ENCODE assay signal across 8 cellular contexts in the genomic region with DNA sequence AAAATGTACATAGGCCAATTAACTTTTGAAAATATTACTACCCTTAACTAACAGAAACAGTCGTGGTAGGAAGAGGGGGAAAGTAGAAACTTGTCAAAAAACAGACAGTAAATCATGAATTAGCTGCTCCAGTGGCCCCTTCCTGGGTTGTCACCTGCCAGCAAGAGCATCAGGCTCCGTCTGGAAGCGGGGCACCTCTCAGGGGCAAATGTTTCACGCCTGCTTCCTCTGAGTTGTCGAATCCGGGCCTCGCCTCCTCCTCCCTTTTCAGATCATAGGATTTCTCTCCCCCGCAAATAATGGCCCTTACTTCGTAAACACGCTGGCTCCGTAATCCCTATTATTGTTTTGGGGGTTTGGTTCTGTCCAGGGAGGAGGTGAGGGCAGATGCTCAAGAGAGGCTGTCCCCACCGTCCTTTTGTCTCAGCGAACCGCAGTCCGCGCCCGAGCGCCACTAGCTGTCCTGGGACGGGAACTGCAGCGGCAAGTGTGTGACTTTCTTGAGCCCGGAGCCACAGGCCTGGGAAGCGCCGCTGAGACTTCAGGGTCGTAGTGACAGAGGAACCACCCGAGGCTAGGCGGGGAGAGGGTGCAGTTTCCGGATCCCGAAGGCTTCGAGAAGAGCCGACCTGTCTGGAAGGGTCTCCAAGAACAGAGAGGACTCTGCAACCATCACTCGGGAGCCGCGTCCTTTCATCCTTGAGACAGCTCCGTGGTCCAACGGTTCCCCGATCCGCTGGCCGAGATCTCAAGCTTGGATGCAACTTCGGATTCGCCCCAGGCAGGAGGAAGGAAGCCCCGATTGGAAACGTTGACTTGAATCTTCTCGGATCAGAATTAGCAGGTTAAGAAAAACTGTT.
A peak's percentile ranks its signal among the peaks of the same experiment; 100 is the strongest.
DNase-seq lines count a peak whose midpoint lies in the region; ATAC-seq and TF ChIP-seq lines count a peak whose summit lies in the region.

No MANE protein-coding gene starts in this region.

- H3K27ac ChIP-seq in HUES48 (ENCODE audit: low read depth, low read length) (no peak overlapping the region), esophagus muscularis mucosa (replicated peaks in 1 of 4) (peak overlapping the region; percentile 32 to 59 (median 44))

- no peaks in the 10 kb centered on the region for H3K36me3 ChIP-seq in HUES48 (ENCODE audit: control insufficient read depth, insufficient read depth, low read length)
- H3K36me3 ChIP-seq in esophagus muscularis mucosa: no peaks in the 10 kb centered on the region

- ATAC-seq in GM21515 (IDR thresholded peaks at IDR 0.05; ENCODE audit: unreplicated experiment): peak; percentile 69
- ATAC-seq in naive B cell (ENCODE audit: low read depth in 2 of 2): peak; percentile 64 to 66
- peak; percentile 87 for ATAC-seq in stimulated activated memory B cell treated with anti-CD40 and anti-IgM and Interleukin-4, amounts not matched to agents 10 μg/mL and 1 μg/mL and 100 μg/mL, for 72 hours

- H3K4me3 ChIP-seq in HUES48 (ENCODE audit: low read depth, low read length) (peak overlapping the region; percentile 94), esophagus muscularis mucosa (peak overlapping the region; percentile 51 to 60 (median 53))

- H3K27me3 Mint-ChIP-seq in naive B cell: peaks cover under 1 to 26% (median 5%) of the 10 kb centered on the region in 3 donors
- peaks cover 7% of the 10 kb centered on the region for H3K27me3 Mint-ChIP-seq in stimulated activated memory B cell treated with anti-CD40 and anti-IgM and Interleukin-4, amounts not matched to agents 10 μg/mL and 1 μg/mL and 100 μg/mL, for 72 hours

- WGBS in esophagus muscularis mucosa: 3% methylated on average over 26 of the region's 43 CpGs

- peak; percentile 89 for DNase-seq in DMS114 treated with DMSO at 0.1 percent for 48 hours (lab: John Stamatoyannopoulos, UW; ENCODE audit: unreplicated experiment)
- peak; percentile 80 for DNase-seq in OCI-M2 (lab: John Stamatoyannopoulos, UW; ENCODE audit: unreplicated experiment)
- peak; percentile 61 for DNase-seq in activated T-cell treated with anti-CD3 and anti-CD28 coated beads for 4 hours
- no peak for DNase-seq in esophagus muscularis mucosa (ENCODE audit: extremely low spot score)
- peak; percentile 63 for DNase-seq in naive B cell

- TF ChIP-seq EP300 in esophagus muscularis mucosa (IDR thresholded peaks at IDR 0.05): no peak

- peaks cover 16 to 28% (median 28%) of the 10 kb centered on the region in 3 donors for H3K4me1 Mint-ChIP-seq in naive B cell
- H3K4me1 Mint-ChIP-seq in stimulated activated memory B cell treated with anti-CD40 and anti-IgM and Interleukin-4, amounts not matched to agents 10 μg/mL and 1 μg/mL and 100 μg/mL, for 72 hours: peaks cover 15% of the 10 kb centered on the region

- peak; percentile 33 to 55 (median 40) for TF ChIP-seq CTCF in esophagus muscularis mucosa (IDR thresholded peaks at IDR 0.05)

- H3K27me3 ChIP-seq in HUES48 (ENCODE audit: control insufficient read depth, insufficient read depth, low read length) (no peaks in the 10 kb centered on the region), esophagus muscularis mucosa (peaks cover 0 to 20% (median 2%) of the 10 kb centered on the region in 4 donors)

- no peak overlapping the region for H3K9ac ChIP-seq in HUES48 (ENCODE audit: low read depth, low read length)

- TF ChIP-seq POLR2A in esophagus muscularis mucosa (IDR thresholded peaks at IDR 0.05; ENCODE audit: low read depth): no peak

- H3K36me3 Mint-ChIP-seq in naive B cell: no peaks in the 10 kb centered on the region
- H3K36me3 Mint-ChIP-seq in stimulated activated memory B cell treated with anti-CD40 and anti-IgM and Interleukin-4, amounts not matched to agents 10 μg/mL and 1 μg/mL and 100 μg/mL, for 72 hours: no peaks in the 10 kb centered on the region

- intact Hi-C loops in esophagus muscularis mucosa (cut with DNase I): no loop called here

- H3K27ac Mint-ChIP-seq in naive B cell: peak overlapping the region; percentile 73 to 99 (median 93)
- H3K27ac Mint-ChIP-seq in stimulated activated memory B cell treated with anti-CD40 and anti-IgM and Interleukin-4, amounts not matched to agents 10 μg/mL and 1 μg/mL and 100 μg/mL, for 72 hours: peak overlapping the region; percentile 65

- no peaks in the 10 kb centered on the region for H3K4me1 ChIP-seq in HUES48 (ENCODE audit: control insufficient read depth, insufficient read depth, low read length)
- peaks cover 0 to 23% (median 11%) of the 10 kb centered on the region in 4 donors for H3K4me1 ChIP-seq in esophagus muscularis mucosa

- H3K4me3 Mint-ChIP-seq in naive B cell: peak overlapping the region; percentile 84 to 96 (median 92)
- H3K4me3 Mint-ChIP-seq in stimulated activated memory B cell treated with anti-CD40 and anti-IgM and Interleukin-4, amounts not matched to agents 10 μg/mL and 1 μg/mL and 100 μg/mL, for 72 hours: peak overlapping the region; percentile 80

- H3K9me3 ChIP-seq in HUES48 (ENCODE audit: control insufficient read depth, insufficient read depth, low read length) (no peaks in the 10 kb centered on the region), esophagus muscularis mucosa (peaks cover 0 to 6% (median 0%) of the 10 kb centered on the region in 4 donors)

- peaks cover 0 to 30% (median 10%) of the 10 kb centered on the region in 7 donors for H3K9me3 Mint-ChIP-seq in naive B cell
- H3K9me3 Mint-ChIP-seq in stimulated activated memory B cell treated with anti-CD40 and anti-IgM and Interleukin-4, amounts not matched to agents 10 μg/mL and 1 μg/mL and 100 μg/mL, for 72 hours: no peaks in the 10 kb centered on the region
